ENCODE assay signal across 8 cellular contexts in the genomic region with DNA sequence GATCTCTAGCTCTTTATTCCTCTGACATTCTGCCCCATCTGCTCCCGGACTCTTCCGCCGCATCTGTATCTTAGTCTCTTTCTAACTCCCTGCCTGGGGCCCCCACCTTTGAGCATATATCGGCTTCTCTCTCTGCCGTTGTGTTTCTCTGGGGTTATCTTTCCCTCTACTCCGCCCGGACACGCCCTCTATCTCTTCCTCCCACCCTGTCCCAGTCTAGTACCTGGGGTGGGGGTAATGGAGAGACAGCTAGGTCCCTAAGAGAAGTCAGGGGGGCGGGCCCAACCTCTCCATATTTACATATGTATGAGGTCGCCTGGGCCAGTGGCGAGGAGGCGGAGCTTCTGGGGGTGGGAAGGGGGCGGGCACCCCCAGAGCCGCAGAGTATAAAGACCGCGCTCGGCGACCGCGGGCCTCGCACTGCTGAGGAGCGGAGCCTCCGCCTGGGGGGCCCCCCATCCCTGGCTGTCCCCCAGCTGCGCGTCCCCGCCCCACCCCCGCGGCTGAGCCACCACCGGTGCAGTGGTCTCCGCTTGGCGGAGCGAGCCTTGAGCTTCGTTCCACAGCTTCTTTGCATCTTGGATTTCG. TPM values are rescaled to one million over a fixed set of nuclear protein-coding genes. Genes with fewer than 3 reads are reported as not detected.
DNase-seq lines count a peak whose midpoint lies in the region; ATAC-seq and TF ChIP-seq lines count a peak whose summit lies in the region.

A gene with protein sequence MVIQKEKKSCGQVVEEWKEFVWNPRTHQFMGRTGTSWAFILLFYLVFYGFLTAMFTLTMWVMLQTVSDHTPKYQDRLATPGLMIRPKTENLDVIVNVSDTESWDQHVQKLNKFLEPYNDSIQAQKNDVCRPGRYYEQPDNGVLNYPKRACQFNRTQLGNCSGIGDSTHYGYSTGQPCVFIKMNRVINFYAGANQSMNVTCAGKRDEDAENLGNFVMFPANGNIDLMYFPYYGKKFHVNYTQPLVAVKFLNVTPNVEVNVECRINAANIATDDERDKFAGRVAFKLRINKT (plus strand): TSS at position 418 of the 588 bp plus-strand sequence. CDS start 593 bp downstream, outside the sequence.

- no peaks in the 10 kb centered on the region for H3K27me3 ChIP-seq in neural cell (ENCODE audit: insufficient read depth, low read depth, low read length)

- H3K36me3 Mint-ChIP-seq in activated T-helper 2 cell treated with anti-CD3 and anti-CD28 coated beads, Interferon-gamma antibody, Interleukin-2, Interleukin-4, amounts not matched to agents 10 μg/mL and 5 μg/mL and 100 μg/mL, durations not matched to agents 14 hours and 24 hours and 36 hours (ENCODE audit: low read depth): no peaks in the 10 kb centered on the region

- peaks cover 12% of the 10 kb centered on the region for H3K4me1 Mint-ChIP-seq in activated T-helper 2 cell treated with anti-CD3 and anti-CD28 coated beads, Interferon-gamma antibody, Interleukin-2, Interleukin-4, amounts not matched to agents 10 μg/mL and 5 μg/mL and 100 μg/mL, durations not matched to agents 14 hours and 24 hours and 36 hours (ENCODE audit: low read depth)

- H3K4me3 Mint-ChIP-seq in activated T-helper 2 cell treated with anti-CD3 and anti-CD28 coated beads, Interferon-gamma antibody, Interleukin-2, Interleukin-4, amounts not matched to agents 10 μg/mL and 5 μg/mL and 100 μg/mL, durations not matched to agents 14 hours and 24 hours and 36 hours (ENCODE audit: low read depth): peak within 1 kb of the TSS; percentile 78

- H3K9me2 ChIP-seq in neural cell (ENCODE audit: insufficient read depth, low read length): no peaks in the 10 kb centered on the region

- H3K79me2 ChIP-seq in neural cell (replicated peaks; ENCODE audit: insufficient read depth, low read length): peaks cover 10% of the 10 kb centered on the region

- POLR2A ChIA-PET in AG04449 (lab: Yijun Ruan, JAX): no interaction called here
- POLR2A ChIA-PET in HEK293T (lab: Yijun Ruan, JAX): interaction anchor here (0.9 to 10.6 kb wide), 13 partner anchors 8 to 67 kb away, joined by 3 to 143 read pairs (median 5); a partner anchor contains a TSS

- H3K36me3 ChIP-seq in neural cell (ENCODE audit: insufficient read depth, low read length): no peaks in the 10 kb centered on the region

- no peak for TF ChIP-seq EP300 in neural cell (conservative IDR thresholded peaks at IDR 0.05; ENCODE audit: poor library complexity, severe bottlenecking)

- no peak for TF ChIP-seq CTCF in AG04449 (IDR thresholded peaks at IDR 0.05; ENCODE audit: insufficient read depth, low read length, missing control alignments)
- no peak for TF ChIP-seq CTCF in fibroblast of the aortic adventitia (IDR thresholded peaks at IDR 0.05; ENCODE audit: insufficient read depth, low read length)
- TF ChIP-seq CTCF in neural cell (IDR thresholded peaks at IDR 0.05; ENCODE audit: poor library complexity, severe bottlenecking): no peak

- H3K9ac ChIP-seq in neural cell (ENCODE audit: low read length): peak within 1 kb of the TSS; percentile 86

- H3K27ac Mint-ChIP-seq in activated T-helper 2 cell treated with anti-CD3 and anti-CD28 coated beads, Interferon-gamma antibody, Interleukin-2, Interleukin-4, amounts not matched to agents 10 μg/mL and 5 μg/mL and 100 μg/mL, durations not matched to agents 14 hours and 24 hours and 36 hours: no peak within 1 kb of the TSS

- no peak for ATAC-seq in GM19324 (IDR thresholded peaks at IDR 0.05; ENCODE audit: low FRiP score, unreplicated experiment)

- no peaks in the 10 kb centered on the region for H3F3A ChIP-seq in neural cell (ENCODE audit: insufficient read depth, low read length, poor library complexity, severe bottlenecking)

- TF ChIP-seq RAD21 in neural cell (conservative IDR thresholded peaks at IDR 0.05): no peak

- peak within 1 kb of the TSS; percentile 68 for H3K27ac ChIP-seq in neural cell (ENCODE audit: low read length)

- H2AFZ ChIP-seq in neural cell (ENCODE audit: low read depth, low read length): peak within 1 kb of the TSS; percentile 68

- no peak for DNase-seq in AG04449 (ENCODE audit: low read depth, low spot score)
- peak; percentile 87 for DNase-seq in HEK293T (ENCODE audit: extremely low spot score)
- peak; percentile 90 for DNase-seq in OCI-M1 (lab: John Stamatoyannopoulos, UW)
- peak; percentile 62 for DNase-seq in activated T-helper 2 cell treated with anti-CD3 and anti-CD28 coated beads, Interferon-gamma antibody, Interleukin-2, Interleukin-4, amounts not matched to agents 10 μg/mL and 5 μg/mL and 100 μg/mL, durations not matched to agents 14 hours and 24 hours and 36 hours (ENCODE audit: low spot score)
- peak; percentile 9 for DNase-seq in fibroblast of the aortic adventitia (ENCODE audit: low read depth)
- peak; percentile 69 for DNase-seq in stimulated activated naive CD4-positive, alpha-beta T cell treated with Interleukin-2 at 50 U/mL for 16 hours (lab: John Stamatoyannopoulos, UW)

- peak within 1 kb of the TSS; percentile 32 for H3K4me3 ChIP-seq in AG04449 (ENCODE audit: low read depth, low read length)
- peak within 1 kb of the TSS; percentile 13 for H3K4me3 ChIP-seq in fibroblast of the aortic adventitia (ENCODE audit: low read depth, low read length)
- peak within 1 kb of the TSS; percentile 95 for H3K4me3 ChIP-seq in neural cell (ENCODE audit: low read length)

- H4K20me1 ChIP-seq in neural cell (ENCODE audit: insufficient read depth): no peaks in the 10 kb centered on the region

- CTCF ChIA-PET in AG04449 (lab: Yijun Ruan, JAX) (interaction anchor here (0.6 to 3.1 kb wide), 7 partner anchors 11 to 93 kb away, joined by 3 to 26 read pairs (median 3); a partner anchor contains a TSS), HEK293T (lab: Yijun Ruan, JAX) (interaction anchor here (0.5 to 1.8 kb wide), 6 partner anchors 16 to 486 kb away, joined by 3 to 10 read pairs (median 6); a partner anchor contains a TSS)

- peak within 1 kb of the TSS; percentile 54 for H3K4me2 ChIP-seq in neural cell (ENCODE audit: low read length)

- peaks cover 56% of the 10 kb centered on the region for H3K27me3 Mint-ChIP-seq in activated T-helper 2 cell treated with anti-CD3 and anti-CD28 coated beads, Interferon-gamma antibody, Interleukin-2, Interleukin-4, amounts not matched to agents 10 μg/mL and 5 μg/mL and 100 μg/mL, durations not matched to agents 14 hours and 24 hours and 36 hours (ENCODE audit: low read depth)

- H3K9me3 ChIP-seq in neural cell (ENCODE audit: low read length): no peaks in the 10 kb centered on the region

- no peaks in the 10 kb centered on the region for H3K9me3 Mint-ChIP-seq in activated T-helper 2 cell treated with anti-CD3 and anti-CD28 coated beads, Interferon-gamma antibody, Interleukin-2, Interleukin-4, amounts not matched to agents 10 μg/mL and 5 μg/mL and 100 μg/mL, durations not matched to agents 14 hours and 24 hours and 36 hours

- intact Hi-C loops in activated T-helper 2 cell treated with anti-CD3 and anti-CD28 coated beads, Interferon-gamma antibody, Interleukin-2, Interleukin-4, amounts not matched to agents 10 μg/mL and 5 μg/mL and 100 μg/mL, durations not matched to agents 14 hours and 24 hours and 36 hours (cut with micrococcal nuclease): loop anchor here (2.0 kb wide), 1 partner anchor 24 kb away; a partner anchor contains a TSS

TF ChIP-seq in HEK293T, 16 proteins besides CTCF, POLR2A, EP300 and RAD21:
- TF ChIP-seq FOXA1 (IDR thresholded peaks at IDR 0.05) (no peak), LEF1 (IDR thresholded peaks at IDR 0.05; ENCODE audit: borderline replicate concordance) (no peak), ARNT (IDR thresholded peaks at IDR 0.05) (no peak), SP1 (IDR thresholded peaks at IDR 0.05) (no peak), CTBP1 (IDR thresholded peaks at IDR 0.05; ENCODE audit: borderline replicate concordance) (no peak)

TF ChIP-seq in neural cell, 6 proteins besides CTCF, POLR2A, EP300 and RAD21:
- TF ChIP-seq, protein P1, sequence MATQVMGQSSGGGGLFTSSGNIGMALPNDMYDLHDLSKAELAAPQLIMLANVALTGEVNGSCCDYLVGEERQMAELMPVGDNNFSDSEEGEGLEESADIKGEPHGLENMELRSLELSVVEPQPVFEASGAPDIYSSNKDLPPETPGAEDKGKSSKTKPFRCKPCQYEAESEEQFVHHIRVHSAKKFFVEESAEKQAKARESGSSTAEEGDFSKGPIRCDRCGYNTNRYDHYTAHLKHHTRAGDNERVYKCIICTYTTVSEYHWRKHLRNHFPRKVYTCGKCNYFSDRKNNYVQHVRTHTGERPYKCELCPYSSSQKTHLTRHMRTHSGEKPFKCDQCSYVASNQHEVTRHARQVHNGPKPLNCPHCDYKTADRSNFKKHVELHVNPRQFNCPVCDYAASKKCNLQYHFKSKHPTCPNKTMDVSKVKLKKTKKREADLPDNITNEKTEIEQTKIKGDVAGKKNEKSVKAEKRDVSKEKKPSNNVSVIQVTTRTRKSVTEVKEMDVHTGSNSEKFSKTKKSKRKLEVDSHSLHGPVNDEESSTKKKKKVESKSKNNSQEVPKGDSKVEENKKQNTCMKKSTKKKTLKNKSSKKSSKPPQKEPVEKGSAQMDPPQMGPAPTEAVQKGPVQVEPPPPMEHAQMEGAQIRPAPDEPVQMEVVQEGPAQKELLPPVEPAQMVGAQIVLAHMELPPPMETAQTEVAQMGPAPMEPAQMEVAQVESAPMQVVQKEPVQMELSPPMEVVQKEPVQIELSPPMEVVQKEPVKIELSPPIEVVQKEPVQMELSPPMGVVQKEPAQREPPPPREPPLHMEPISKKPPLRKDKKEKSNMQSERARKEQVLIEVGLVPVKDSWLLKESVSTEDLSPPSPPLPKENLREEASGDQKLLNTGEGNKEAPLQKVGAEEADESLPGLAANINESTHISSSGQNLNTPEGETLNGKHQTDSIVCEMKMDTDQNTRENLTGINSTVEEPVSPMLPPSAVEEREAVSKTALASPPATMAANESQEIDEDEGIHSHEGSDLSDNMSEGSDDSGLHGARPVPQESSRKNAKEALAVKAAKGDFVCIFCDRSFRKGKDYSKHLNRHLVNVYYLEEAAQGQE (IDR thresholded peaks at IDR 0.05; ENCODE audit: borderline replicate concordance): no peak
- TF ChIP-seq POLR2AphosphoS5 (IDR thresholded peaks at IDR 0.05): peak; percentile 86

RNA-seq across cellular contexts. Expression of the gene that starts here (rescaled TPM):
- 0.32 and 0.37 TPM in 2 replicates for total RNA-seq in activated T-helper 2 cell treated with anti-CD3 and anti-CD28 coated beads, Interferon-gamma antibody, Interleukin-2, Interleukin-4, amounts not matched to agents 10 μg/mL and 5 μg/mL and 100 μg/mL, durations not matched to agents 14 hours and 24 hours and 36 hours
- total RNA-seq in fibroblast of the aortic adventitia (ENCODE audit: low replicate concordance): not detected in 2 replicates
- polyA plus RNA-seq in neural cell: 3.2 and 4.2 TPM in 2 replicates
- polyA minus RNA-seq in neural cell: 4.9 and 6.0 TPM in 2 replicates

Comparison
In these comparisons a context has a peak if more than half of its experiments do, and no peak if none do; other contexts are left out.
1. Peak in DNase-seq in activated T-helper 2 cell treated with anti-CD3 and anti-CD28 coated beads, Interferon-gamma antibody, Interleukin-2, Interleukin-4, amounts not matched to agents 10 μg/mL and 5 μg/mL and 100 μg/mL, durations not matched to agents 14 hours and 24 hours and 36 hours; RNA of the gene not detected or under 1 TPM.
2. Peak in DNase-seq and H3K4me3 ChIP-seq in fibroblast of the aortic adventitia; RNA of the gene not detected or under 1 TPM.
3. H3K4me3 ChIP-seq: peak in every context shown above with its lines; median percentile 95 in neural cell; 32 in AG04449; 13 in fibroblast of the aortic adventitia.